ENCODE assay signal across 9 cellular contexts in the genomic region with DNA sequence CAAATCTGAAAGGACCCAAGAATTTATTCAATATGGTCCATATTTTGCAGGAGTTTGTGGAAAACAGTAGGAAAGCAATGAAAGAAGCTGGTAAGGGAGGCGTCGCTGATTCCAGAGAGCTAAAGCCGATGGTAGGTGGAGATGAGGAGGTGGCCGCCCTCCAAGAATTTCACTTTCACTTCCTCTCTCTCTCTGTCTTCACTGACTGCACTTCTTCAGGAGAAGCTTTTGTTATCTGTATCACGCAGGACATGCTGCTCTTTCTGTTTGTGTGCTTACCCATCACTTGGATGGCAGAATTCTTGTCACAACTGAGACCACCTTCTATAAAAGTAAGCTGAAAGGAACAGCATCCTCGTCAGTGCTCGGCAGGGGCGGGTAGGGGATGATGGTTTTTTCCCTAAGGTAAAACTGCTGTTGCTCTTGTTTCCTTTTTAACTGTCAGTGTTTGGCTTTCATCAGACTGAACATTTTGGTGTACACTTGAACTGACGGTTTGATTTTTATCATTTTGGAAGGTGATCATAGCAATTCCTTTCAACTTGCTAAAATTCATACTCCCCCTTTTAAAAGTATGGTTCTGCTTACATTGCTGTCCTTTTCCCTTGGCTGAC.
DNase-seq lines count a peak whose midpoint lies in the region; ATAC-seq and TF ChIP-seq lines count a peak whose summit lies in the region.
"Had no signal": no experiment of that assay in that cellular context is flagged by ENCODE, and none has a peak within 500 bp of the region (broad histone marks: within the 10 kb centered on the region; RNA-seq: fewer than 3 reads in every experiment).

No MANE protein-coding gene starts in this region.

- peak; percentile 38 for DNase-seq in GM13977 (ENCODE audit: low spot score)
- peak; percentile 63 for DNase-seq in KBM-7
- peak; percentile 24 for DNase-seq in activated T-helper 2 cell treated with anti-CD3 and anti-CD28 coated beads, Interferon-gamma antibody, Interleukin-2, Interleukin-4, amounts not matched to agents 10 μg/mL and 5 μg/mL and 100 μg/mL, durations not matched to agents 14 hours and 24 hours and 36 hours (ENCODE audit: low spot score)
- peak in 8 of 9 donors; percentile 10 to 48 (median 35) for DNase-seq in naive thymus-derived CD4-positive, alpha-beta T cell
- DNase-seq in aorta: no peak
- no peak for DNase-seq in Caco-2
- no peak for DNase-seq in UCSD-AML1 (lab: John Stamatoyannopoulos, UW; ENCODE audit: unreplicated experiment)
- DNase-seq: upper lobe of left lung had no signal

- in situ Hi-C loops in GM13977 (cut with MboI; ENCODE audit: low pct_unique_long_range_greater_than_20kb, low sequenced_read_pairs, unreplicated experiment) (no loop called here), KBM-7 (cut with MboI; ENCODE audit: low pct_unique_long_range_greater_than_20kb, low sequenced_read_pairs) (no loop called here)

- 88 to 91% methylated on average over 9 of the region's 9 CpGs for WGBS in aorta, 2 donors

- H3K9me3 ChIP-seq in naive thymus-derived CD4-positive, alpha-beta T cell (ENCODE audit: control insufficient read depth in 2 of 3, low read length in 3 of 3): no peaks in the 10 kb centered on the region
- H3K9me3 ChIP-seq in aorta (ENCODE audit: control insufficient read depth, low read length) (no peaks in the 10 kb centered on the region), Caco-2 (no peaks in the 10 kb centered on the region)
- H3K9me3 ChIP-seq: upper lobe of left lung had no signal

- no peaks in the 10 kb centered on the region for H3K9me3 Mint-ChIP-seq in activated T-helper 2 cell treated with anti-CD3 and anti-CD28 coated beads, Interferon-gamma antibody, Interleukin-2, Interleukin-4, amounts not matched to agents 10 μg/mL and 5 μg/mL and 100 μg/mL, durations not matched to agents 14 hours and 24 hours and 36 hours
- H3K9me3 Mint-ChIP-seq in naive thymus-derived CD4-positive, alpha-beta T cell: peaks cover 0 to 2% (median 0%) of the 10 kb centered on the region in 11 donors
- no peaks in the 10 kb centered on the region for H3K9me3 Mint-ChIP-seq in Caco-2 (ENCODE audit: unreplicated experiment)

- H3K27me3 ChIP-seq in naive thymus-derived CD4-positive, alpha-beta T cell (ENCODE audit: control insufficient read depth in 2 of 2, insufficient read depth in 2 of 2, low read length in 2 of 2): no peaks in the 10 kb centered on the region
- no peaks in the 10 kb centered on the region for H3K27me3 ChIP-seq in aorta (ENCODE audit: control insufficient read depth in 1 of 2, insufficient read depth in 2 of 2, low read length in 1 of 2)
- no peaks in the 10 kb centered on the region for H3K27me3 ChIP-seq in Caco-2 (replicated peaks; ENCODE audit: control insufficient read depth, insufficient read depth, low read length)
- H3K27me3 ChIP-seq: upper lobe of left lung had no signal

- no peaks in the 10 kb centered on the region for H3K36me3 ChIP-seq in naive thymus-derived CD4-positive, alpha-beta T cell (ENCODE audit: control insufficient read depth in 2 of 3, insufficient read depth in 3 of 3, low read length in 3 of 3)
- H3K36me3 ChIP-seq in aorta (ENCODE audit: control insufficient read depth in 1 of 2, insufficient read depth in 2 of 2, low read length in 1 of 2) (peaks cover 0 to 5% of the 10 kb centered on the region in 2 donors), Caco-2 (ENCODE audit: control insufficient read depth, insufficient read depth, low read length) (no peaks in the 10 kb centered on the region; the same call in 1 of the 2 replicates)

- peaks cover 0 to 4% of the 10 kb centered on the region in 2 donors for H3K4me1 ChIP-seq in naive thymus-derived CD4-positive, alpha-beta T cell (ENCODE audit: control insufficient read depth in 2 of 2, insufficient read depth in 2 of 2, low read length in 2 of 2)
- no peaks in the 10 kb centered on the region for H3K4me1 ChIP-seq in aorta (ENCODE audit: control insufficient read depth in 1 of 2, insufficient read depth in 2 of 2, low read length in 2 of 2)
- H3K4me1 ChIP-seq in Caco-2: no peaks in the 10 kb centered on the region
- H3K4me1 ChIP-seq: upper lobe of left lung had no signal

- intact Hi-C loops in activated T-helper 2 cell treated with anti-CD3 and anti-CD28 coated beads, Interferon-gamma antibody, Interleukin-2, Interleukin-4, amounts not matched to agents 10 μg/mL and 5 μg/mL and 100 μg/mL, durations not matched to agents 14 hours and 24 hours and 36 hours (cut with micrococcal nuclease): loop anchor here (1.0 kb wide), 1 partner anchor 25 kb away; no protein-coding TSS in a partner anchor
- intact Hi-C loops in naive thymus-derived CD4-positive, alpha-beta T cell (cut with micrococcal nuclease): loop anchor here (1.0 to 5.0 kb wide), 4 partner anchors 19 to 141 kb away; partner anchors contain the start of gene SLC44A1 (in 1 of the 2)
- intact Hi-C loops in aorta (cut with DNase I): no loop called here
- intact Hi-C loops in Caco-2 (cut with micrococcal nuclease; ENCODE audit: unreplicated experiment): no loop called here

- no TSS peak for BruUV-seq in Caco-2 (replicated peaks; lab: Mats Ljungman, UMichigan)

- CTCF ChIA-PET in naive thymus-derived CD4-positive, alpha-beta T cell (lab: Charles Lee): no interaction called here
- CTCF ChIA-PET in Caco-2 (lab: Charles Lee): no interaction called here

- no peak for TF ChIP-seq CTCF in GM13977 (IDR thresholded peaks at IDR 0.05; ENCODE audit: extremely low read depth, insufficient read depth, missing control alignments)
- no peak for TF ChIP-seq CTCF in Caco-2 (IDR thresholded peaks at IDR 0.05; ENCODE audit: insufficient read depth in 1 of 2, low read depth in 1 of 2, low read length in 1 of 2, severe bottlenecking in 1 of 2, unreplicated experiment in 1 of 2)

- POLR2A ChIA-PET in naive thymus-derived CD4-positive, alpha-beta T cell (lab: Charles Lee): interaction anchor here (1.0 kb wide), 1 partner anchor 141 kb away, joined by 3 read pairs; the partner anchor contains the start of gene SLC44A1
- POLR2A ChIA-PET in Caco-2 (lab: Charles Lee): no interaction called here

- ATAC-seq in GM21619 (IDR thresholded peaks at IDR 0.05; ENCODE audit: unreplicated experiment) (peak; percentile 100), aorta (ENCODE audit: low FRiP score) (no peak)
- ATAC-seq in naive thymus-derived CD4-positive, alpha-beta T cell: peak; percentile 86

- peaks cover 46% of the 10 kb centered on the region for H3K27me3 Mint-ChIP-seq in activated T-helper 2 cell treated with anti-CD3 and anti-CD28 coated beads, Interferon-gamma antibody, Interleukin-2, Interleukin-4, amounts not matched to agents 10 μg/mL and 5 μg/mL and 100 μg/mL, durations not matched to agents 14 hours and 24 hours and 36 hours (ENCODE audit: low read depth)
- H3K27me3 Mint-ChIP-seq in naive thymus-derived CD4-positive, alpha-beta T cell: peaks cover 0 to 19% (median 0%) of the 10 kb centered on the region in 5 donors
- H3K27me3 Mint-ChIP-seq in Caco-2 (ENCODE audit: insufficient read depth, unreplicated experiment): no peaks in the 10 kb centered on the region

- peak overlapping the region; percentile 69 for H3K27ac Mint-ChIP-seq in activated T-helper 2 cell treated with anti-CD3 and anti-CD28 coated beads, Interferon-gamma antibody, Interleukin-2, Interleukin-4, amounts not matched to agents 10 μg/mL and 5 μg/mL and 100 μg/mL, durations not matched to agents 14 hours and 24 hours and 36 hours
- H3K27ac Mint-ChIP-seq in naive thymus-derived CD4-positive, alpha-beta T cell: peak overlapping the region; percentile 74 to 96 (median 83)
- H3K27ac Mint-ChIP-seq in Caco-2 (ENCODE audit: unreplicated experiment): no peak overlapping the region

- H3K4me1 Mint-ChIP-seq in activated T-helper 2 cell treated with anti-CD3 and anti-CD28 coated beads, Interferon-gamma antibody, Interleukin-2, Interleukin-4, amounts not matched to agents 10 μg/mL and 5 μg/mL and 100 μg/mL, durations not matched to agents 14 hours and 24 hours and 36 hours (ENCODE audit: low read depth): peaks cover 22% of the 10 kb centered on the region
- peaks cover 5 to 23% (median 19%) of the 10 kb centered on the region in 7 donors for H3K4me1 Mint-ChIP-seq in naive thymus-derived CD4-positive, alpha-beta T cell
- no peaks in the 10 kb centered on the region for H3K4me1 Mint-ChIP-seq in Caco-2 (ENCODE audit: low read depth, unreplicated experiment)

- H3K4me3 ChIP-seq in naive thymus-derived CD4-positive, alpha-beta T cell (ENCODE audit: low read length): peak overlapping the region; percentile 59
- H3K4me3 ChIP-seq in aorta (ENCODE audit: low read length in 2 of 2) (no peak overlapping the region), Caco-2 (ENCODE audit: low read depth, low read length) (no peak overlapping the region)

- H3K27ac ChIP-seq in naive thymus-derived CD4-positive, alpha-beta T cell (ENCODE audit: low read depth, low read length): peak overlapping the region; percentile 65
- no peak overlapping the region for H3K27ac ChIP-seq in aorta (ENCODE audit: low read depth in 1 of 2, low read length in 2 of 2)
- H3K27ac ChIP-seq: upper lobe of left lung had no signal

- peak overlapping the region; percentile 82 for H3K4me3 Mint-ChIP-seq in activated T-helper 2 cell treated with anti-CD3 and anti-CD28 coated beads, Interferon-gamma antibody, Interleukin-2, Interleukin-4, amounts not matched to agents 10 μg/mL and 5 μg/mL and 100 μg/mL, durations not matched to agents 14 hours and 24 hours and 36 hours (ENCODE audit: low read depth)
- peak overlapping the region; percentile 75 to 98 (median 92) for H3K4me3 Mint-ChIP-seq in naive thymus-derived CD4-positive, alpha-beta T cell
- H3K4me3 Mint-ChIP-seq in Caco-2 (ENCODE audit: unreplicated experiment): no peak overlapping the region

- H3K36me3 Mint-ChIP-seq in activated T-helper 2 cell treated with anti-CD3 and anti-CD28 coated beads, Interferon-gamma antibody, Interleukin-2, Interleukin-4, amounts not matched to agents 10 μg/mL and 5 μg/mL and 100 μg/mL, durations not matched to agents 14 hours and 24 hours and 36 hours (ENCODE audit: low read depth): no peaks in the 10 kb centered on the region
- H3K36me3 Mint-ChIP-seq in naive thymus-derived CD4-positive, alpha-beta T cell: peaks cover 0 to 9% (median 9%) of the 10 kb centered on the region in 5 donors
- peaks cover 20% of the 10 kb centered on the region for H3K36me3 Mint-ChIP-seq in Caco-2 (ENCODE audit: insufficient read depth, unreplicated experiment)

Comparison
In these comparisons a context has a peak if more than half of its experiments do, and no peak if none do; other contexts are left out.
1. DNase-seq: peak in GM13977 (single experiment), KBM-7 (single experiment), activated T-helper 2 cell treated with anti-CD3 and anti-CD28 coated beads, Interferon-gamma antibody, Interleukin-2, Interleukin-4, amounts not matched to agents 10 μg/mL and 5 μg/mL and 100 μg/mL, durations not matched to agents 14 hours and 24 hours and 36 hours (single experiment) and naive thymus-derived CD4-positive, alpha-beta T cell (8 of 9); none in aorta (0 of 2), Caco-2 (0 of 2) and UCSD-AML1 (single experiment).
2. intact Hi-C loops: an anchor here in activated T-helper 2 cell treated with anti-CD3 and anti-CD28 coated beads, Interferon-gamma antibody, Interleukin-2, Interleukin-4, amounts not matched to agents 10 μg/mL and 5 μg/mL and 100 μg/mL, durations not matched to agents 14 hours and 24 hours and 36 hours (1.0 kb wide) and naive thymus-derived CD4-positive, alpha-beta T cell (1.0 to 5.0 kb wide); none called in aorta and Caco-2.